24 cellular contexts compared by ENCODE assay signal in the genomic region with DNA sequence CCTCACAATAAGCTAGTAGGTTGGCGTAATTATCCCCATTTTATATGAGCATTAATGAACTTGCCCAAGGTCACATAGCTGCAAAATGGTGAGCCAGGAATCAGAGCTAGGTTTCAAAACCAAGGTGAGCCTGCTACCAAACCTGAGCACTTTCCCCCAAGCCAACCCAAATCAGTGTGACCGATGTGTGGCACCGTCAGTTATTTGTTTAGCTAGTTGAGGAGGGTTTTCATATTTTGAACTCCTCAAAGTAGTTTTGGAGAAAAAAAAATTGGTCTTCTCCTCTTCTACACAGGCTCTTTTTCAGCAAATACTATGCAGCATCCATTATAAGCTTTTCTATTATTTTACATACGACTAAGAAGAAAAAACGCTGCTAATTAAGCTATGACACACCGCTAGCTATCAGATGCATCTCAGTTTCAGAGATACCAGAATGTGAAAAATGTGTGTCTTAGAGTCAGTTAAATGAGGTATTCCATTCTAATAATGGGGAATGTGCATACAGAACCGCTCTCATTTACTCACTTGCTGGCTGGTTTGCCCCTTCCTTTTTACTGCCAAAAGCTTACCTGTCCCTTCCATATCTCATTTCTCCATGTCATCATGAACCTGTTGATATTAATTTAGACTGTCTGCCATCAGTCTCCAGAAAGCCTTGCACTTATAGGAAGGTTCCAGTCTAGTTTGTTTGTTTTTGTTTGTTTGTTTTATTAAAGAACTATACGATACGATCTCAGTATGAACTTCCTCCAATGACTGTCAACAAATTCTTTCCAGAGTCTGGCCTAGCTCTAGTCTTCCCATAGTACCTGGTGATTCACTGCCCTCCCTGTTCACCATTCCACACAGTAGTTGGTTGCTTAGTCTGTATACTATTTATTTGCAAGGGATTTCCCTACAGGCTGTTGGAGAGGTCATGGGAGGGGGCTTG. TPM values are rescaled to one million over a fixed set of nuclear protein-coding genes. Genes with fewer than 3 reads are reported as not detected.
DNase-seq lines count a peak whose midpoint lies in the region; ATAC-seq, FAIRE-seq and TF ChIP-seq lines count a peak whose summit lies in the region.
"Had no signal": no experiment of that assay in that cellular context is flagged by ENCODE, and none has a peak within 500 bp of the region (broad histone marks: within the 10 kb centered on the region; RNA-seq: fewer than 3 reads in every experiment).

No MANE protein-coding gene starts in this region.

- no peak overlapping the region for H3K18ac ChIP-seq in IMR-90 (ENCODE audit: low read depth, low read length)

- SMC1A ChIA-PET in GM12878 (lab: Charles Lee; ENCODE audit: uncharacterized antibody, unreplicated experiment), result interaction anchor here (1.2 kb wide), 1 partner anchor 10 kb away, joined by 4 read pairs; no protein-coding TSS in a partner anchor

- no peak for TF ChIP-seq EP300 in GM12878 (IDR thresholded peaks at IDR 0.05; ENCODE audit: borderline replicate concordance in 1 of 2, control insufficient read depth in 1 of 2, low read depth in 2 of 2, low read length in 2 of 2)

- H3K27me3 ChIP-seq in IMR-90 (ENCODE audit: control insufficient read depth, insufficient read depth, low read length), result peaks cover 63% of the 10 kb centered on the region
- peaks cover 13 to 27% of the 10 kb centered on the region in 2 experiments for H3K27me3 ChIP-seq in GM12878 (replicated peaks in 1 of 2; ENCODE audit: control insufficient read depth in 2 of 2, insufficient read depth in 2 of 2, low read length in 1 of 2)
- H3K27me3 ChIP-seq: SJSA1 had no signal

- TF ChIP-seq CTCF in IMR-90 (conservative IDR thresholded peaks at IDR 0.05; ENCODE audit: low read depth, low read length) (no peak), GM12878 (IDR thresholded peaks at IDR 0.05 in 2 of 3, conservative IDR thresholded peaks at IDR 0.05 in 1 of 3; ENCODE audit: control insufficient read depth in 2 of 3, extremely low read depth in 1 of 3, insufficient read depth in 1 of 3, low read depth in 3 of 3, low read length in 3 of 3) (no peak), subcutaneous adipose tissue (IDR thresholded peaks at IDR 0.05; ENCODE audit: low read depth) (peak; percentile 17)

- DNase-seq in SIG-M5 treated with dmso at 0.1 percent for 504 hours (lab: John Stamatoyannopoulos, UW; ENCODE audit: unreplicated experiment), result peak; percentile 99
- DNase-seq in SIG-M5 (lab: John Stamatoyannopoulos, UW), result no peak
- no peak for DNase-seq in IMR-90
- DNase-seq in GM12878 (ENCODE audit: low read depth, low spot score), result no peak
- DNase-seq in islet precursor cell, result no peak
- DNase-seq: 8988T, EL, GF-D8, HFFc6, MV-4-11, NCI-H1105 treated with DMSO at 0.1 percent for 48 hours, NCI-H2029 treated with DMSO at 0.1 percent for 48 hours, NCI-H226, NCI-H524 treated with DMSO at 0.1 percent for 48 hours, NCI-H82, Peyer's patch had no signal

- POLR2A ChIA-PET in IMR-90 (lab: Charles Lee; ENCODE audit: unreplicated experiment), result no interaction called here
- POLR2A ChIA-PET in GM12878 (lab: Charles Lee), result no interaction called here

- H3K9ac ChIP-seq in IMR-90 (ENCODE audit: low read depth, low read length) (no peak overlapping the region), GM12878 (ENCODE audit: control insufficient read depth, insufficient read depth, low read length) (no peak overlapping the region)
- H3K9ac ChIP-seq: KMS-11 had no signal

- in situ Hi-C loops in IMR-90 (cut with MboI; ENCODE audit: low sequenced_read_pairs), result no loop called here
- in situ Hi-C loops in GM12878 (cut with MboI), result no loop called here

- no peak overlapping the region for H2BK15ac ChIP-seq in IMR-90 (ENCODE audit: low read depth, low read length)

- CTCF ChIA-PET in IMR-90 (lab: Yijun Ruan, JAX), result no interaction called here
- CTCF ChIA-PET in GM12878 (lab: Yijun Ruan, JAX), result interaction anchor here (0.7 to 1.1 kb wide), 3 partner anchors 9 to 167 kb away, joined by 3 to 4 read pairs (median 4); no protein-coding TSS in a partner anchor

- no peak overlapping the region for H4K8ac ChIP-seq in IMR-90 (ENCODE audit: low read depth in 2 of 2, low read length in 2 of 2)

- H3K4me3 ChIP-seq in IMR-90 (ENCODE audit: insufficient read depth, low read depth, low read length) (no peak overlapping the region), GM12878 (no peak overlapping the region)
- H3K4me3 ChIP-seq: Peyer's patch, SJSA1 had no signal

- H2BK5ac ChIP-seq in IMR-90 (ENCODE audit: low read depth, low read length, poor library complexity, severe bottlenecking), result no peak overlapping the region

- TF ChIP-seq RAD21 in IMR-90 (IDR thresholded peaks at IDR 0.05; ENCODE audit: low read length), result no peak
- no peak for TF ChIP-seq RAD21 in GM12878 (IDR thresholded peaks at IDR 0.05; ENCODE audit: insufficient read depth, low read depth, low read length)

- H3K4me1 ChIP-seq in IMR-90 (ENCODE audit: control insufficient read depth, insufficient read depth, low read length), result peaks cover under 1% of the 10 kb centered on the region; the same call in 1 of the 2 replicates
- no peaks in the 10 kb centered on the region for H3K4me1 ChIP-seq in GM12878 (ENCODE audit: control insufficient read depth, insufficient read depth, low read length)

- no peak overlapping the region for H3K4ac ChIP-seq in IMR-90 (ENCODE audit: low read depth, low read length)

- no peak for TF ChIP-seq POLR2A in IMR-90 (IDR thresholded peaks at IDR 0.05; ENCODE audit: low read depth, low read length)
- TF ChIP-seq POLR2A in GM12878 (IDR thresholded peaks at IDR 0.05; ENCODE audit: low read depth, low read length), result no peak

- H3K36me3 ChIP-seq in IMR-90 (ENCODE audit: control insufficient read depth, insufficient read depth, low read length) (no peaks in the 10 kb centered on the region), GM12878 (ENCODE audit: control insufficient read depth in 2 of 2, insufficient read depth in 2 of 2, low read length in 1 of 2) (no peaks in the 10 kb centered on the region)
- H3K36me3 ChIP-seq: Peyer's patch, SJSA1 had no signal

- no peak overlapping the region for H3K23ac ChIP-seq in IMR-90 (ENCODE audit: low read depth, low read length)

- H3K9me1 ChIP-seq in IMR-90 (ENCODE audit: insufficient read depth, low read length), result no peaks in the 10 kb centered on the region

- dilution Hi-C loops in IMR-90 (cut with HindIII; ENCODE audit: low sequenced_read_pairs, unreplicated experiment), result no loop called here

- H2AFZ ChIP-seq in IMR-90 (replicated peaks; ENCODE audit: low read length, poor library complexity), result no peak overlapping the region
- H2AFZ ChIP-seq in GM12878 (ENCODE audit: control insufficient read depth, low read depth, low read length), result no peak overlapping the region

- H3K79me2 ChIP-seq in GM12878 (ENCODE audit: control insufficient read depth, insufficient read depth, low read length), result no peaks in the 10 kb centered on the region

- no peak overlapping the region for H2BK20ac ChIP-seq in IMR-90 (ENCODE audit: low read depth, low read length)

- ATAC-seq in IMR-90 (ENCODE audit: low read depth), result no peak
- no peak for ATAC-seq in GM12878
- ATAC-seq in GM18873 (IDR thresholded peaks at IDR 0.05; ENCODE audit: low FRiP score, unreplicated experiment), result no peak
- no peak for ATAC-seq in HG03108 (IDR thresholded peaks at IDR 0.05; ENCODE audit: unreplicated experiment)

- H2AK9ac ChIP-seq in IMR-90 (replicated peaks; ENCODE audit: low read depth, low read length, poor library complexity), result no peak overlapping the region

- no peak overlapping the region for H2BK120ac ChIP-seq in IMR-90 (ENCODE audit: low read depth, low read length)

- H3K27ac ChIP-seq in IMR-90 (ENCODE audit: insufficient read depth, low read length) (no peak overlapping the region), GM12878 (ENCODE audit: control insufficient read depth, insufficient read depth) (no peak overlapping the region)
- H3K27ac ChIP-seq: KMS-11, Peyer's patch, SJSA1 had no signal

- no peak for FAIRE-seq in GM12878 (lab: Jason Lieb, UNC)
- FAIRE-seq: D721Med had no signal

- no peaks in the 10 kb centered on the region for H3K79me1 ChIP-seq in IMR-90 (ENCODE audit: low read depth in 1 of 2, low read length in 2 of 2)

- H3K4me2 ChIP-seq in IMR-90 (ENCODE audit: low read depth, low read length) (no peak overlapping the region), GM12878 (ENCODE audit: control insufficient read depth, insufficient read depth) (no peak overlapping the region)
- H3K4me2 ChIP-seq: KMS-11 had no signal

- WGBS in IMR-90 (ENCODE audit: extremely low coverage in 2 of 2, insufficient read length in 1 of 2), 2 experiments, result 80% methylated on average over 1 of the region's 9 CpGs; no CpG with 5 or more reads in 1 of the 2 experiments
- 41% methylated on average over 9 of the region's 9 CpGs for WGBS in GM12878 (ENCODE audit: insufficient coverage, insufficient replicate concordance, low lambda C conversion rate, missing lambda C conversion rate)

- no peaks in the 10 kb centered on the region for H4K20me1 ChIP-seq in IMR-90 (ENCODE audit: insufficient read depth, low read length)
- no peaks in the 10 kb centered on the region for H4K20me1 ChIP-seq in GM12878 (ENCODE audit: control insufficient read depth, insufficient read depth)

- no peak overlapping the region for H4K91ac ChIP-seq in IMR-90 (ENCODE audit: insufficient read depth, low read depth, low read length)

- H3K9me3 ChIP-seq in IMR-90 (ENCODE audit: control insufficient read depth, insufficient read depth, low read length) (peaks cover 13% of the 10 kb centered on the region; the same call in 1 of the 2 replicates), GM12878 (replicated peaks; ENCODE audit: control insufficient read depth, insufficient read depth, low read length) (no peaks in the 10 kb centered on the region)
- H3K9me3 ChIP-seq: Peyer's patch had no signal

- intact Hi-C loops in IMR-90 (cut with micrococcal nuclease), result no loop called here
- intact Hi-C loops in GM12878 (cut with micrococcal nuclease; ENCODE audit: unreplicated experiment), result no loop called here

- H4K5ac ChIP-seq in IMR-90 (ENCODE audit: low read depth, low read length), result no peak overlapping the region

- no TSS peak for BruUV-seq in IMR-90 (replicated peaks; lab: Mats Ljungman, UMichigan)
- no TSS peak for BruUV-seq in GM12878 (replicated peaks; lab: Mats Ljungman, UMichigan)

- RAD21 ChIA-PET in GM12878 (lab: Charles Lee; ENCODE audit: unreplicated experiment), result no interaction called here

- H3K56ac ChIP-seq in IMR-90 (ENCODE audit: extremely low read depth, insufficient read depth, low read length), result no peak overlapping the region

- H3K14ac ChIP-seq in IMR-90 (replicated peaks; ENCODE audit: low read depth, low read length), result no peak overlapping the region

- H2AK5ac ChIP-seq in IMR-90 (ENCODE audit: low read depth, low read length), result no peak overlapping the region

RNA-seq across cellular contexts. Expression of gene TBX4, which starts 2.2 kb away (rescaled TPM):
- total RNA-seq in IMR-90 (2012; rRNA removed), result 0.28 TPM in 1 of 2 replicates, not detected in the other
- 0.05 TPM in 1 of 2 replicates, not detected in the other for polyA plus RNA-seq in IMR-90 (2012; rRNA removed)
- polyA plus RNA-seq in IMR-90 (2012; cell fraction: cytosol; rRNA removed), result 0.04 TPM in 1 of 2 replicates, not detected in the other
- 0.12 and 0.23 TPM in 2 replicates for polyA plus RNA-seq in IMR-90 (2012; cell fraction: nucleus; rRNA removed; ENCODE audit: low replicate concordance)
- not detected in 2 replicates for total RNA-seq in GM12878 (2013; cell fraction: nucleolus; rRNA removed)
- not detected in 2 replicates for total RNA-seq in GM12878 (2014; rRNA removed)
- not detected in 2 replicates for total RNA-seq in GM12878 (2014; rRNA removed; fragmentation: Illumina TruSeq; extraction: Trizol)
- not detected in 2 replicates for total RNA-seq in GM12878 (2021)
- not detected for polyA plus RNA-seq in GM12878 (2011; ENCODE audit: low read depth)
- not detected in 2 replicates for polyA plus RNA-seq in GM12878 (2011; rRNA removed)
- polyA plus RNA-seq in GM12878 (2011; cell fraction: cytosol; rRNA removed), result 0.03 TPM in 1 of 2 replicates, not detected in the other
- 0.06 TPM in 1 of 2 replicates, not detected in the other for polyA plus RNA-seq in GM12878 (2011; cell fraction: nucleus; rRNA removed)
- 0.07 TPM in 1 of 2 replicates, not detected in the other for polyA plus RNA-seq in GM12878 (2012)
- polyA plus RNA-seq in GM12878 (2014; fragmentation: Illumina TruSeq; extraction: Trizol), result 0.01 TPM in 1 of 2 replicates, not detected in the other
- not detected for polyA plus RNA-seq in GM12878 (2014; fragmentation: Nextera tagmentation; extraction: Ambion mirVana)
- polyA plus RNA-seq in GM12878 (2014; rRNA removed), result not detected in 2 replicates
- not detected for polyA plus RNA-seq in GM12878 (2016; fragmentation: Nextera tagmentation; extraction: Ambion mirVana)
- 0.15 TPM in 1 of 2 replicates, not detected in the other for polyA minus RNA-seq in GM12878 (2011; rRNA and poly(A)+ RNA removed)
- not detected in 2 replicates for polyA minus RNA-seq in GM12878 (2011; cell fraction: cytosol; rRNA and poly(A)+ RNA removed)
- polyA minus RNA-seq in GM12878 (2011; cell fraction: nucleus; rRNA and poly(A)+ RNA removed), result not detected in 2 replicates
- total RNA-seq in subcutaneous adipose tissue, result 1 to 10 TPM in 2 of 4 donors, not detected in 2; 1.1 to 4.7 TPM
- total RNA-seq: H7, HT1080, Peyer's patch had no signal

RNA-seq across cellular contexts. Expression of gene TBX2, which starts 50.3 kb away (rescaled TPM):
- total RNA-seq in IMR-90 (2012; rRNA removed), result 20.1 and 23.6 TPM in 2 replicates
- 64.1 and 69.2 TPM in 2 replicates for polyA plus RNA-seq in IMR-90 (2012; rRNA removed)
- 41.5 and 81.3 TPM in 2 replicates for polyA plus RNA-seq in IMR-90 (2012; cell fraction: cytosol; rRNA removed)
- polyA plus RNA-seq in IMR-90 (2012; cell fraction: nucleus; rRNA removed; ENCODE audit: low replicate concordance), result 159 and 319 TPM in 2 replicates
- total RNA-seq in GM12878 (2013; cell fraction: nucleolus; rRNA removed), result not detected in 2 replicates
- total RNA-seq in GM12878 (2014; rRNA removed), result not detected in 2 replicates
- not detected in 2 replicates for total RNA-seq in GM12878 (2014; rRNA removed; fragmentation: Illumina TruSeq; extraction: Trizol)
- 0.11 and 0.13 TPM in 2 replicates for total RNA-seq in GM12878 (2021)
- polyA plus RNA-seq in GM12878 (2011; ENCODE audit: low read depth), result not detected
- not detected in 2 replicates for polyA plus RNA-seq in GM12878 (2011; rRNA removed)
- not detected in 2 replicates for polyA plus RNA-seq in GM12878 (2011; cell fraction: cytosol; rRNA removed)
- polyA plus RNA-seq in GM12878 (2011; cell fraction: nucleus; rRNA removed), result not detected in 2 replicates
- polyA plus RNA-seq in GM12878 (2012), result not detected in 2 replicates
- polyA plus RNA-seq in GM12878 (2014; fragmentation: Illumina TruSeq; extraction: Trizol), result not detected in 2 replicates
- polyA plus RNA-seq in GM12878 (2014; fragmentation: Nextera tagmentation; extraction: Ambion mirVana), result not detected
- polyA plus RNA-seq in GM12878 (2014; rRNA removed), result not detected in 2 replicates
- not detected for polyA plus RNA-seq in GM12878 (2016; fragmentation: Nextera tagmentation; extraction: Ambion mirVana)
- polyA minus RNA-seq in GM12878 (2011; rRNA and poly(A)+ RNA removed), result not detected in 2 replicates
- polyA minus RNA-seq in GM12878 (2011; cell fraction: cytosol; rRNA and poly(A)+ RNA removed), result not detected in 2 replicates
- polyA minus RNA-seq in GM12878 (2011; cell fraction: nucleus; rRNA and poly(A)+ RNA removed), result not detected in 2 replicates
- total RNA-seq in subcutaneous adipose tissue, result 10 to 100 TPM in 1 of 4 donors, 1 to 10 TPM in 3; 2.5 to 16.2 (median 4.1) TPM
- total RNA-seq: H7 had no signal
